In genomic region chr17:70128727-70129238, GRCh38 we compare ENCODE assay signal across 1 cellular context.
TF ChIP-seq lines count a peak whose summit lies in the region.

No MANE protein-coding gene starts in this region.

TF ChIP-seq in K562, 482 proteins besides CTCF, POLR2A, EP300 and RAD21 (continued from another document and continues in another):
- peak; percentile 88 to 90 for TF ChIP-seq FOXK2 (conservative IDR thresholded peaks at IDR 0.05 in 1 of 2, IDR thresholded peaks at IDR 0.05 in 1 of 2; ENCODE audit: low read depth in 2 of 2)
- TF ChIP-seq ZNF644 (tag; IDR thresholded peaks at IDR 0.05; ENCODE audit: low read depth): peak; percentile 70; the same call in 1 of the 2 replicates
- peak; percentile 92 for TF ChIP-seq ZBTB40 (IDR thresholded peaks at IDR 0.05)
- no peak for TF ChIP-seq ZBTB40 (CRISPR knock-in tag; IDR thresholded peaks at IDR 0.05)
- peak; percentile 93; the same call in 1 of the 2 replicates for TF ChIP-seq TARDBP (IDR thresholded peaks at IDR 0.05)
- no peak for TF ChIP-seq MECOM (CRISPR knock-in tag; IDR thresholded peaks at IDR 0.05)
- no peak for TF ChIP-seq ZNF23 (CRISPR knock-in tag; IDR thresholded peaks at IDR 0.05)
- TF ChIP-seq CBX2 (IDR thresholded peaks at IDR 0.05; ENCODE audit: insufficient read depth, low read length, poor library complexity, severe bottlenecking): no peak
- TF ChIP-seq SAFB (IDR thresholded peaks at IDR 0.05; ENCODE audit: borderline replicate concordance, low read depth, low read length): no peak
- no peak for TF ChIP-seq ZNF75A (CRISPR knock-in tag; IDR thresholded peaks at IDR 0.05)
- no peak for TF ChIP-seq HNRNPL (IDR thresholded peaks at IDR 0.05; ENCODE audit: low read depth, low read length)
- no peak for TF ChIP-seq KLF10 (CRISPR knock-in tag; IDR thresholded peaks at IDR 0.05)
- no peak for TF ChIP-seq GATA2 (CRISPR knock-in tag; IDR thresholded peaks at IDR 0.05)
- no peak for TF ChIP-seq CBFA2T2 (conservative IDR thresholded peaks at IDR 0.05)
- no peak for TF ChIP-seq ZNF707 (CRISPR knock-in tag; conservative IDR thresholded peaks at IDR 0.05)
- TF ChIP-seq SP2 (IDR thresholded peaks at IDR 0.05; ENCODE audit: extremely low read depth, low read depth, low read length, poor library complexity, severe bottlenecking): no peak
- TF ChIP-seq ZNF436 (CRISPR knock-in tag; IDR thresholded peaks at IDR 0.05): peak; percentile 34; the same call in 1 of the 2 replicates
- no peak for TF ChIP-seq ZNF124 (CRISPR knock-in tag; IDR thresholded peaks at IDR 0.05)
- TF ChIP-seq MYBL2 (IDR thresholded peaks at IDR 0.05; ENCODE audit: low read depth): no peak
- no peak for TF ChIP-seq MYBL2 (CRISPR knock-in tag; IDR thresholded peaks at IDR 0.05; ENCODE audit: borderline replicate concordance)
- no peak for TF ChIP-seq SRSF9 (IDR thresholded peaks at IDR 0.05; ENCODE audit: borderline replicate concordance, low read depth, low read length)
- no peak for TF ChIP-seq ZNF431 (CRISPR knock-in tag; IDR thresholded peaks at IDR 0.05)
- no peak for TF ChIP-seq ZNF445 (CRISPR knock-in tag; IDR thresholded peaks at IDR 0.05; ENCODE audit: low read depth)
- no peak for TF ChIP-seq SRSF1 (IDR thresholded peaks at IDR 0.05; ENCODE audit: low read depth, low read length)
- TF ChIP-seq TFAP4 (CRISPR knock-in tag; IDR thresholded peaks at IDR 0.05; ENCODE audit: borderline replicate concordance): peak; percentile 59; the same call in 1 of the 2 replicates
- no peak for TF ChIP-seq MEIS2 (IDR thresholded peaks at IDR 0.05; ENCODE audit: partially characterized antibody)
- no peak for TF ChIP-seq PCBP1 (IDR thresholded peaks at IDR 0.05; ENCODE audit: low read depth, low read length, poor library complexity, severe bottlenecking)
- TF ChIP-seq ZNF408 (CRISPR knock-in tag; IDR thresholded peaks at IDR 0.05; ENCODE audit: low read depth): no peak
- no peak for TF ChIP-seq RNF219 (CRISPR knock-in tag; IDR thresholded peaks at IDR 0.05)
- TF ChIP-seq ZBTB49 (CRISPR knock-in tag; IDR thresholded peaks at IDR 0.05; ENCODE audit: borderline replicate concordance): no peak
- peak; percentile 33; the same call in 1 of the 2 replicates for TF ChIP-seq NFE2 (IDR thresholded peaks at IDR 0.05; ENCODE audit: low read depth)
- TF ChIP-seq E2F1 (CRISPR knock-in tag; IDR thresholded peaks at IDR 0.05): 0 out of 2 replicates have a peak, but pooled peaks have one; percentile 41
- TF ChIP-seq STAT5A (IDR thresholded peaks at IDR 0.05; ENCODE audit: borderline replicate concordance, low read length): no peak; the same call in 1 of the 2 replicates
- peak in 1 of 2 experiments; percentile 19 for TF ChIP-seq AFF1 (IDR thresholded peaks at IDR 0.05; ENCODE audit: low read depth in 1 of 2, partially characterized antibody in 2 of 2)
